Comparison of ENCODE assay signal across 9 cellular contexts in the genomic region with DNA sequence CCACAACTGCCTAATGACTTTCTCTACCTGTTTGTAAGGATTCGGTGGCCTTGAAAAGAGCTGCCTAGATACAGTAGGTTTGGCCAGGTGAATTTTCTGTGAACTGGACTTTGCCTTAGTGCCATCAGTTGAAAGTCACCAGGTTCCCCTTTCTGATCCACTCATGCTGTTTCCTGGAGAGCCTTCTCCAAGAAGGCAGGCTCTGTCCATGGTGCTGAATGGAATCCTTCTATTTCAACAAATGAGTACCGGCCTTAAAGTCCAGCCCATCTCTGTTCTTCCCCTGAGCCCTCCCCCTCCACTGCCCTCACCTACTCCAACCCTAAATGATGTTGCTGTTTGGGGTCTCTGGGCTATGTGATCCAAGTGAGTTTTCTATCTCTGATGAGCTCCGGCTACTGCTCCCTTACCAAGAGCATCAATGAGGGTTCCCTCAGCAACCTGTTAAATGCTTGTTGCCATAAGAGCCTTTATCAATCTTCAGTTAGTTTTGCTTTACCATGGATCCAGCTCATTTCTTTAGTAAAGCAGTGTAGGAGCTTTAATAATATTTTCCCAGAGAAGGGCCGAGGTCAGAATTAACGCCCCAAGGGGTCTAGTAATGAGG.
DNase-seq lines count a peak whose midpoint lies in the region; ATAC-seq lines count a peak whose summit lies in the region.
"Had no signal": no experiment of that assay in that cellular context is flagged by ENCODE, and none has a peak within 500 bp of the region (broad histone marks: within the 10 kb centered on the region; RNA-seq: fewer than 3 reads in every experiment).

No MANE protein-coding gene starts in this region.

- ATAC-seq in HG03196 (IDR thresholded peaks at IDR 0.05; ENCODE audit: unreplicated experiment), result no peak
- ATAC-seq: heart left ventricle had no signal

- DNase-seq in SKM-1 (lab: John Stamatoyannopoulos, UW; ENCODE audit: unreplicated experiment), result peak; percentile 4
- no peak for DNase-seq in SKM-1 treated with dmso at 0.1 percent for 144 hours (lab: John Stamatoyannopoulos, UW; ENCODE audit: unreplicated experiment)
- peak; percentile 24 for DNase-seq in NOMO-1 treated with dmso at 0.1 percent for 144 hours (lab: John Stamatoyannopoulos, UW; ENCODE audit: unreplicated experiment)
- peak; percentile 67 for DNase-seq in ecto neural progenitor cell (ENCODE audit: low spot score)
- DNase-seq in renal cortical epithelial cell (ENCODE audit: low read depth), result peak; percentile 60
- no peak for DNase-seq in cerebellum (ENCODE audit: low spot score)
- no peak for DNase-seq in DMS153 (lab: John Stamatoyannopoulos, UW)

Comparison
In these comparisons a context has a peak if more than half of its experiments do, and no peak if none do; other contexts are left out.
1. DNase-seq: peak in SKM-1 (single experiment), NOMO-1 treated with dmso at 0.1 percent for 144 hours (single experiment), ecto neural progenitor cell (single experiment) and renal cortical epithelial cell (single experiment); none in SKM-1 treated with dmso at 0.1 percent for 144 hours (single experiment), cerebellum (single experiment) and DMS153 (single experiment).